Comparison of ENCODE assay signal across 19 cellular contexts in the genomic region with DNA sequence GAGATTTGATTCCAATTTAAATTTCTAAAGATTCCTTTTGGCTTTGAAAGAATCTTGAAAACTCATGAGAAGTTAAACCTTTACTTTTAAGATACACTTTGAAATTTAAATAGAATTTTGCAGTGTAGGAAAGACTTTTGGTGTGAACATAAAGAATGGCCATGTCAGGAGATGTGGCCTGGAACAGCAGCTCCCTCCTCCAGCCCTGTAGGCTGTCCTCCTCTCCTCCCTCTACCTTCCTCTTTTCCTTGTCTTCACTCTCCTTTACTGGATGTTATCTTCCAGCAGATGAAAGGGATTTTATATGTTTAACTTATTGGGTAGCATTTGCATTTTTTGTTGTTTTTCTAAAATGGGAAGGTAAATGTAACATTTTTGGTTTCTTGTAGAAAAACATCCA. TPM values are rescaled to one million over a fixed set of nuclear protein-coding genes. Genes with fewer than 3 reads are reported as not detected.
"Had no signal": no experiment of that assay in that cellular context is flagged by ENCODE, and none has a peak within 500 bp of the region (broad histone marks: within the 10 kb centered on the region; RNA-seq: fewer than 3 reads in every experiment).

No MANE protein-coding gene starts in this region.

- FAIRE-seq: keratinocyte had no signal

- H3K36me3 ChIP-seq: brain microvascular endothelial cell, esophagus squamous epithelium, left lung, ovary, spleen had no signal

- H3K27me3 ChIP-seq: brain microvascular endothelial cell, esophagus squamous epithelium, heart right ventricle, left lung, ovary, spleen had no signal

- DNase-seq: activated CD4-positive, alpha-beta T cell treated with anti-CD3 and anti-CD28 coated beads, Interleukin-2, amount 50 U/mL, for 1 hour; activated naive CD4-positive, alpha-beta T cell treated with anti-CD3 and anti-CD28 coated beads, Interleukin-2, amount 10 ng/mL, durations not matched to agents 7 days and 5 days; activated T-cell treated with anti-CD3 and anti-CD28 coated beads for 4 hours; cerebellar nuclear complex; esophagus squamous epithelium; heart right ventricle; left lung; mesendoderm; ovary; spleen; stimulated activated CD4-positive, alpha-beta T cell treated with anti-CD3 and anti-CD28 coated beads, Interleukin-1b, Interleukin-23, amount 100 ng/mL, for 48 hours; stimulated activated naive B cell treated with anti-CD40 and anti-IgM and Interleukin-4, amounts not matched to agents 10 μg/mL and 1 μg/mL and 100 μg/mL, for 72 hours had no signal

- ATAC-seq: stimulated activated naive B cell treated with anti-CD40 and anti-IgM and Interleukin-4, amounts not matched to agents 10 μg/mL and 1 μg/mL and 100 μg/mL, for 72 hours had no signal

- H3K9me3 ChIP-seq: esophagus squamous epithelium, heart right ventricle, left lung, ovary, spleen had no signal

- H3K9me3 Mint-ChIP-seq: activated naive CD4-positive, alpha-beta T cell treated with anti-CD3 and anti-CD28 coated beads, Interleukin-2, amount 10 ng/mL, durations not matched to agents 7 days and 5 days; activated T-helper 2 cell treated with anti-CD3 and anti-CD28 coated beads, Interferon-gamma antibody, Interleukin-2, Interleukin-4, amounts not matched to agents 10 μg/mL and 5 μg/mL and 100 μg/mL, durations not matched to agents 14 hours and 24 hours and 36 hours; neural crest cell; stimulated activated naive B cell treated with anti-CD40 and anti-IgM and Interleukin-4, amounts not matched to agents 10 μg/mL and 1 μg/mL and 100 μg/mL, for 72 hours had no signal

- H3K27ac Mint-ChIP-seq: activated naive CD4-positive, alpha-beta T cell treated with anti-CD3 and anti-CD28 coated beads, Interleukin-2, amount 10 ng/mL, durations not matched to agents 7 days and 5 days; activated T-helper 2 cell treated with anti-CD3 and anti-CD28 coated beads, Interferon-gamma antibody, Interleukin-2, Interleukin-4, amounts not matched to agents 10 μg/mL and 5 μg/mL and 100 μg/mL, durations not matched to agents 14 hours and 24 hours and 36 hours; stimulated activated naive B cell treated with anti-CD40 and anti-IgM and Interleukin-4, amounts not matched to agents 10 μg/mL and 1 μg/mL and 100 μg/mL, for 72 hours had no signal

- H3K4me1 ChIP-seq: left lung, spleen had no signal

- H3K4me3 ChIP-seq: esophagus squamous epithelium, heart right ventricle, left lung, ovary, spleen had no signal

- H3K27ac ChIP-seq: brain microvascular endothelial cell, left lung, spleen had no signal

- H3K4me3 Mint-ChIP-seq: activated naive CD4-positive, alpha-beta T cell treated with anti-CD3 and anti-CD28 coated beads, Interleukin-2, amount 10 ng/mL, durations not matched to agents 7 days and 5 days; neural crest cell; stimulated activated naive B cell treated with anti-CD40 and anti-IgM and Interleukin-4, amounts not matched to agents 10 μg/mL and 1 μg/mL and 100 μg/mL, for 72 hours had no signal

- H3K36me3 Mint-ChIP-seq: activated naive CD4-positive, alpha-beta T cell treated with anti-CD3 and anti-CD28 coated beads, Interleukin-2, amount 10 ng/mL, durations not matched to agents 7 days and 5 days; stimulated activated naive B cell treated with anti-CD40 and anti-IgM and Interleukin-4, amounts not matched to agents 10 μg/mL and 1 μg/mL and 100 μg/mL, for 72 hours had no signal

- H3K27me3 Mint-ChIP-seq: activated naive CD4-positive, alpha-beta T cell treated with anti-CD3 and anti-CD28 coated beads, Interleukin-2, amount 10 ng/mL, durations not matched to agents 7 days and 5 days; stimulated activated naive B cell treated with anti-CD40 and anti-IgM and Interleukin-4, amounts not matched to agents 10 μg/mL and 1 μg/mL and 100 μg/mL, for 72 hours had no signal

- H3K4me1 Mint-ChIP-seq: activated naive CD4-positive, alpha-beta T cell treated with anti-CD3 and anti-CD28 coated beads, Interleukin-2, amount 10 ng/mL, durations not matched to agents 7 days and 5 days; neural crest cell; stimulated activated naive B cell treated with anti-CD40 and anti-IgM and Interleukin-4, amounts not matched to agents 10 μg/mL and 1 μg/mL and 100 μg/mL, for 72 hours had no signal

RNA-seq across cellular contexts. Expression of a gene that starts 18.9 kb away (rescaled TPM):
- total RNA-seq: activated CD8-positive, alpha-beta memory T cell treated with anti-CD3 and anti-CD28 coated beads for 36 hours; activated T-helper 2 cell treated with anti-CD3 and anti-CD28 coated beads, Interferon-gamma antibody, Interleukin-2, Interleukin-4, amounts not matched to agents 10 μg/mL and 5 μg/mL and 100 μg/mL, durations not matched to agents 14 hours and 24 hours and 36 hours; neural crest cell; T-helper 2 cell treated with Interferon-gamma antibody and Interleukin-4, amounts not matched to agents 100 ng/mL and 5 ng/mL, for 36 hours had no signal

RNA-seq across cellular contexts. Expression of a gene that starts 39.1 kb away (rescaled TPM):
- total RNA-seq: activated CD8-positive, alpha-beta memory T cell treated with anti-CD3 and anti-CD28 coated beads for 36 hours; activated T-helper 2 cell treated with anti-CD3 and anti-CD28 coated beads, Interferon-gamma antibody, Interleukin-2, Interleukin-4, amounts not matched to agents 10 μg/mL and 5 μg/mL and 100 μg/mL, durations not matched to agents 14 hours and 24 hours and 36 hours; myocyte; neural crest cell; T-helper 2 cell treated with Interferon-gamma antibody and Interleukin-4, amounts not matched to agents 100 ng/mL and 5 ng/mL, for 36 hours had no signal
- polyA plus RNA-seq: keratinocyte had no signal

RNA-seq across cellular contexts. Expression of a gene that starts 59.0 kb away (rescaled TPM):
- total RNA-seq: activated CD8-positive, alpha-beta memory T cell treated with anti-CD3 and anti-CD28 coated beads for 36 hours; activated T-helper 2 cell treated with anti-CD3 and anti-CD28 coated beads, Interferon-gamma antibody, Interleukin-2, Interleukin-4, amounts not matched to agents 10 μg/mL and 5 μg/mL and 100 μg/mL, durations not matched to agents 14 hours and 24 hours and 36 hours; myocyte; neural crest cell; T-helper 2 cell treated with Interferon-gamma antibody and Interleukin-4, amounts not matched to agents 100 ng/mL and 5 ng/mL, for 36 hours had no signal
- polyA plus RNA-seq: keratinocyte had no signal
